Comparison of ENCODE assay signal across 1 cellular context in genomic region chr1:153566414-153567371, GRCh38.
TF ChIP-seq lines count a peak whose summit lies in the region.

No MANE protein-coding gene starts in this region.

TF ChIP-seq in K562, 482 proteins besides CTCF, POLR2A, EP300 and RAD21 (continued from another document and continues in another):
- TF ChIP-seq ZBTB40 (IDR thresholded peaks at IDR 0.05) (no peak), ZBTB40 (CRISPR knock-in tag; IDR thresholded peaks at IDR 0.05) (no peak), PKNOX1 (IDR thresholded peaks at IDR 0.05) (0 out of 2 replicates have a peak, but pooled peaks have one; percentile 25), STAT5A (IDR thresholded peaks at IDR 0.05; ENCODE audit: borderline replicate concordance, low read length) (peak; percentile 22; the same call in 1 of the 2 replicates), ZNF668 (CRISPR knock-in tag; IDR thresholded peaks at IDR 0.05) (peak; percentile 77; the same call in 1 of the 2 replicates), CHD2 (IDR thresholded peaks at IDR 0.05; ENCODE audit: low read depth, low read length) (peak; percentile 58; the same call in 1 of the 2 replicates), MAZ (CRISPR knock-in tag; conservative IDR thresholded peaks at IDR 0.05 in 1 of 2, IDR thresholded peaks at IDR 0.05 in 1 of 2) (peak in 1 of 2 experiments; percentile 91; a peak in 2 of 4 replicates), ZNF24 (IDR thresholded peaks at IDR 0.05) (peak; percentile 55), PATZ1 (CRISPR knock-in tag; IDR thresholded peaks at IDR 0.05; ENCODE audit: borderline replicate concordance) (no peak), ZSCAN32 (CRISPR knock-in tag; IDR thresholded peaks at IDR 0.05) (no peak; the same call in 1 of the 2 replicates), NCOA2 (IDR thresholded peaks at IDR 0.05; ENCODE audit: partially characterized antibody in 2 of 2) (no peak), POU5F1 (IDR thresholded peaks at IDR 0.05; ENCODE audit: borderline replicate concordance, low read depth, low read length, partially characterized antibody) (no peak), MED1 (CRISPR knock-in tag; IDR thresholded peaks at IDR 0.05; ENCODE audit: borderline replicate concordance) (no peak), PHB (CRISPR knock-in tag; IDR thresholded peaks at IDR 0.05) (no peak), TAF9B (IDR thresholded peaks at IDR 0.05; ENCODE audit: partially characterized antibody) (peak; percentile 97), ARID3A (IDR thresholded peaks at IDR 0.05; ENCODE audit: borderline replicate concordance, low read depth, low read length) (no peak), SP2 (IDR thresholded peaks at IDR 0.05; ENCODE audit: extremely low read depth, low read depth, low read length, poor library complexity, severe bottlenecking) (no peak), SRSF9 (IDR thresholded peaks at IDR 0.05; ENCODE audit: borderline replicate concordance, low read depth, low read length) (no peak), ZSCAN29 (IDR thresholded peaks at IDR 0.05) (no peak), ERF (CRISPR knock-in tag; IDR thresholded peaks at IDR 0.05) (no peak; the same call in none of the 2 replicates), HNRNPK (IDR thresholded peaks at IDR 0.05; ENCODE audit: low read depth, low read length, poor library complexity, severe bottlenecking) (no peak), BACH1 (tag; IDR thresholded peaks at IDR 0.05) (peak; percentile 74; the same call in 1 of the 2 replicates), GATAD2B (IDR thresholded peaks at IDR 0.05; ENCODE audit: borderline replicate concordance) (peak; percentile 65; the same call in 1 of the 2 replicates), SIN3A (IDR thresholded peaks at IDR 0.05; ENCODE audit: borderline replicate concordance in 2 of 2, control insufficient read depth in 1 of 2, low read depth in 2 of 2, low read length in 2 of 2) (no peak), CXXC5 (CRISPR knock-in tag; IDR thresholded peaks at IDR 0.05) (peak; percentile 60), HDAC3 (IDR thresholded peaks at IDR 0.05; ENCODE audit: borderline replicate concordance, partially characterized antibody) (peak; percentile 67), ZHX1 (conservative IDR thresholded peaks at IDR 0.05; ENCODE audit: low read length) (no peak), CHCHD3 (CRISPR knock-in tag; IDR thresholded peaks at IDR 0.05) (0 out of 2 replicates have a peak, but pooled peaks have one; percentile 48), KDM4B (IDR thresholded peaks at IDR 0.05; ENCODE audit: borderline replicate concordance in 2 of 2, low read depth in 1 of 2) (0 out of 4 replicates have a peak, but pooled peaks of 1 of the 2 experiments have one; percentile 64), USF1 (CRISPR knock-in tag; IDR thresholded peaks at IDR 0.05) (0 out of 2 replicates have a peak, but pooled peaks have one; percentile 10), SMAD4 (CRISPR knock-in tag; conservative IDR thresholded peaks at IDR 0.05) (peak; percentile 90), NONO (IDR thresholded peaks at IDR 0.05; ENCODE audit: low read depth in 2 of 2, low read length in 1 of 2) (0 out of 4 replicates have a peak, but pooled peaks of 1 of the 2 experiments have one; percentile 46), SETDB1 (IDR thresholded peaks at IDR 0.05; ENCODE audit: low read length) (no peak), MBD1 (CRISPR knock-in tag; IDR thresholded peaks at IDR 0.05) (no peak), ZNF79 (CRISPR knock-in tag; IDR thresholded peaks at IDR 0.05; ENCODE audit: low read depth) (no peak), ELK1 (CRISPR knock-in tag; IDR thresholded peaks at IDR 0.05) (no peak), SIRT6 (IDR thresholded peaks at IDR 0.05; ENCODE audit: low read depth, low read length) (no peak), SRSF3 (IDR thresholded peaks at IDR 0.05; ENCODE audit: insufficient read depth, low read length) (no peak), CCAR2 (IDR thresholded peaks at IDR 0.05; ENCODE audit: low read depth, low read length) (no peak)
